15 cellular contexts compared by ENCODE assay signal in the genomic region with DNA sequence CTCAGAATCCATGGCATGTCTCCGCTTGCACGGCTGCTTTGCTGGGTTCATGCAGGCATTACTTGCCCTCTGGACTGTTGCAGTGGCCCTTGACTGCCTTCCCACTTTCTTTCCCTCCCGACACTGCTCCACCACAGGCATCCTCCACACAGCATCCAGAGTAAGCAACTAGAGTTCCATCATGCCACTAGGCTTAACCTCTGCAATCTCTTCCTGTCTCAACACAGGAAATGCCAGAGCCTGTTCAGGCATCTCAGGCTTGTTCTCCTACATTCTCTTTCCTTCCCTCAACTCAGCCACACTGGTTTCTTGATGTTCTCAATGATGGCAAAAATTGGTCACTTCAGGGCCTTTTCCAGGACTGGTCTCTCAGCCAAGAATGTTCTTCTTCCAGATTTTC.
DNase-seq lines count a peak whose midpoint lies in the region; ATAC-seq, FAIRE-seq and TF ChIP-seq lines count a peak whose summit lies in the region.
"Had no signal": no experiment of that assay in that cellular context is flagged by ENCODE, and none has a peak within 500 bp of the region (broad histone marks: within the 10 kb centered on the region; RNA-seq: fewer than 3 reads in every experiment).

No MANE protein-coding gene starts in this region.

- intact Hi-C loops in endothelial cell of umbilical vein (cut with micrococcal nuclease) (loop anchor here (2.0 kb wide), 1 partner anchor 173 kb away; no protein-coding TSS in a partner anchor), testis (cut with DNase I; ENCODE audit: low total_unique reads) (no loop called here)

- no peaks in the 10 kb centered on the region for H4K20me1 ChIP-seq in DND-41 (ENCODE audit: insufficient read depth, low read length)
- no peaks in the 10 kb centered on the region for H4K20me1 ChIP-seq in endothelial cell of umbilical vein (replicated peaks; ENCODE audit: control insufficient read depth, extremely low read depth, insufficient read depth, low read length)
- H4K20me1 ChIP-seq: BLaER1 had no signal

- WGBS in mesodermal cell (ENCODE audit: insufficient coverage in 2 of 2), 2 experiments: 96 to 97% methylated on average over 3 of the region's 3 CpGs
- 78 to 86% methylated on average over 3 of the region's 3 CpGs for WGBS in testis, 2 donors

- TF ChIP-seq POLR2A in endothelial cell of umbilical vein (IDR thresholded peaks at IDR 0.05; ENCODE audit: low read depth, low read length): no peak
- no peak for TF ChIP-seq POLR2A in testis (IDR thresholded peaks at IDR 0.05)

- dilution Hi-C loops in endothelial cell of umbilical vein (cut with MboI; ENCODE audit: extremely low pct_ligation_motif_present, low sequenced_read_pairs): no loop called here

- H3K79me2 ChIP-seq in DND-41 (ENCODE audit: insufficient read depth, low read length) (no peaks in the 10 kb centered on the region), endothelial cell of umbilical vein (ENCODE audit: control insufficient read depth, insufficient read depth, low read length) (no peaks in the 10 kb centered on the region)

- no peak for TF ChIP-seq CTCF in DND-41 (IDR thresholded peaks at IDR 0.05; ENCODE audit: borderline replicate concordance, extremely low read depth, low read length, poor library complexity, severe bottlenecking)
- no peak for TF ChIP-seq CTCF in endothelial cell of umbilical vein (IDR thresholded peaks at IDR 0.05; ENCODE audit: extremely low read depth in 1 of 2, insufficient read depth in 1 of 2, low read depth in 1 of 2, low read length in 2 of 2)
- TF ChIP-seq CTCF in testis (IDR thresholded peaks at IDR 0.05): no peak
- no peak for TF ChIP-seq CTCF in GM10248 (IDR thresholded peaks at IDR 0.05; ENCODE audit: control extremely low read depth, extremely low read depth, low read depth, missing control alignments)

- no peak overlapping the region for H3K4me3 ChIP-seq in DND-41 (ENCODE audit: low read depth in 1 of 2, low read length in 2 of 2)
- H3K4me3 ChIP-seq in endothelial cell of umbilical vein (replicated peaks in 1 of 3; ENCODE audit: insufficient read depth in 1 of 3, low read depth in 1 of 3, low read length in 3 of 3): no peak overlapping the region
- H3K4me3 ChIP-seq in mesodermal cell (ENCODE audit: extremely low read depth, insufficient read depth, low read length, poor library complexity, severe bottlenecking): no peak overlapping the region
- H3K4me3 ChIP-seq in testis: no peak overlapping the region
- H3K4me3 ChIP-seq: BLaER1 had no signal

- FAIRE-seq in endothelial cell of umbilical vein (lab: Jason Lieb, UNC): peak; percentile 76
- FAIRE-seq: H54 had no signal

- H2AFZ ChIP-seq in DND-41 (ENCODE audit: low read depth, low read length) (peak overlapping the region; percentile 50), endothelial cell of umbilical vein (ENCODE audit: low read depth, low read length) (peak overlapping the region; percentile 34)

- no peaks in the 10 kb centered on the region for H3K9me3 ChIP-seq in DND-41 (ENCODE audit: insufficient read depth, low read length, severe bottlenecking)
- no peaks in the 10 kb centered on the region for H3K9me3 ChIP-seq in endothelial cell of umbilical vein (replicated peaks; ENCODE audit: control insufficient read depth, insufficient read depth, low read length)
- H3K9me3 ChIP-seq in mesodermal cell (ENCODE audit: control insufficient read depth, low read length): no peaks in the 10 kb centered on the region
- H3K9me3 ChIP-seq in testis: no peaks in the 10 kb centered on the region
- H3K9me3 ChIP-seq: BLaER1 had no signal

- H3K9ac ChIP-seq in DND-41 (ENCODE audit: low read depth, low read length): no peak overlapping the region
- no peak overlapping the region for H3K9ac ChIP-seq in endothelial cell of umbilical vein (replicated peaks; ENCODE audit: extremely low read depth, insufficient read depth, low read length)
- H3K9ac ChIP-seq: BLaER1, KMS-11 had no signal

- no TSS peak for BruUV-seq in endothelial cell of umbilical vein (replicated peaks; lab: Mats Ljungman, UMichigan)

- CTCF ChIA-PET in endothelial cell of umbilical vein (lab: Charles Lee): no interaction called here
- CTCF ChIA-PET in GM10248 (lab: Yijun Ruan, JAX): no interaction called here

- no peaks in the 10 kb centered on the region for H3K9me1 ChIP-seq in endothelial cell of umbilical vein (replicated peaks; ENCODE audit: control insufficient read depth, extremely low read depth, insufficient read depth, low read length)

- ATAC-seq in DND-41 (ENCODE audit: insufficient read depth, low read depth) (peak; percentile 73), HG02759 (IDR thresholded peaks at IDR 0.05; ENCODE audit: unreplicated experiment) (no peak)

- H3K4me2 ChIP-seq in DND-41 (ENCODE audit: insufficient read depth, low read length): no peak overlapping the region
- peak overlapping the region; percentile 45 for H3K4me2 ChIP-seq in endothelial cell of umbilical vein (ENCODE audit: insufficient read depth, low read length)
- H3K4me2 ChIP-seq: BLaER1, KMS-11 had no signal

- POLR2A ChIA-PET in endothelial cell of umbilical vein (lab: Charles Lee): no interaction called here
- POLR2A ChIA-PET in GM10248 (lab: Yijun Ruan, JAX): no interaction called here

- H3K36me3 ChIP-seq in DND-41 (ENCODE audit: insufficient read depth, low read length) (no peaks in the 10 kb centered on the region), endothelial cell of umbilical vein (ENCODE audit: control insufficient read depth in 2 of 2, extremely low read depth in 1 of 2, insufficient read depth in 2 of 2, low read length in 2 of 2) (no peaks in the 10 kb centered on the region), mesodermal cell (ENCODE audit: control insufficient read depth, insufficient read depth, low read length) (no peaks in the 10 kb centered on the region), testis (ENCODE audit: low read depth, missing control alignments) (no peaks in the 10 kb centered on the region)
- H3K36me3 ChIP-seq: BLaER1 had no signal

- peaks cover 16% of the 10 kb centered on the region for H3K4me1 ChIP-seq in DND-41 (ENCODE audit: insufficient read depth, low read length)
- H3K4me1 ChIP-seq in endothelial cell of umbilical vein (ENCODE audit: control insufficient read depth, extremely low read depth, insufficient read depth, low read length): peaks cover 46% of the 10 kb centered on the region
- H3K4me1 ChIP-seq in mesodermal cell (ENCODE audit: control insufficient read depth, insufficient read depth, low read length, poor library complexity, severe bottlenecking): peaks cover 40% of the 10 kb centered on the region
- H3K4me1 ChIP-seq in testis: no peaks in the 10 kb centered on the region
- H3K4me1 ChIP-seq: BLaER1 had no signal

- no peak overlapping the region for H3K27ac ChIP-seq in DND-41 (ENCODE audit: low read length)
- H3K27ac ChIP-seq in endothelial cell of umbilical vein (ENCODE audit: insufficient read depth, low read depth, low read length): peak overlapping the region; percentile 33
- peak overlapping the region; percentile 61 for H3K27ac ChIP-seq in mesodermal cell (ENCODE audit: low read depth, low read length, severe bottlenecking)
- peak overlapping the region in 1 of 2 donors; percentile 7 for H3K27ac ChIP-seq in testis
- H3K27ac ChIP-seq: BLaER1, KMS-11 had no signal

- DNase-seq in DND-41 (no peak), NCI-H226 (peak; percentile 17), endothelial cell of umbilical vein (ENCODE audit: low read depth, low spot score) (peak; percentile 40), testis (no peak), GM10248 (ENCODE audit: extremely low spot score) (no peak), SKM-1 treated with dmso at 0.1 percent for 144 hours (lab: John Stamatoyannopoulos, UW; ENCODE audit: unreplicated experiment) (no peak)
- DNase-seq: activated CD4-positive, CD25-positive, alpha-beta regulatory T cell treated with anti-CD3 and anti-CD28 coated beads, Interleukin-2, amount 50 U/mL, for 72 hours; DMS153; NCI-H1417 treated with DMSO at 0.1 percent for 48 hours; NCI-H446 treated with DMSO at 0.1 percent for 48 hours had no signal

- no peaks in the 10 kb centered on the region for H3K27me3 ChIP-seq in DND-41 (ENCODE audit: insufficient read depth, low read length, poor library complexity)
- no peaks in the 10 kb centered on the region for H3K27me3 ChIP-seq in endothelial cell of umbilical vein (ENCODE audit: control insufficient read depth in 2 of 2, insufficient read depth in 2 of 2, low read length in 2 of 2)
- H3K27me3 ChIP-seq in testis: no peaks in the 10 kb centered on the region
- H3K27me3 ChIP-seq: BLaER1 had no signal

TF ChIP-seq in endothelial cell of umbilical vein, 7 proteins besides CTCF, POLR2A, EP300 and RAD21:
- TF ChIP-seq POLR2AphosphoS5 (IDR thresholded peaks at IDR 0.05; ENCODE audit: insufficient read depth, low read depth, low read length) (peak; percentile 58), EZH2 (IDR thresholded peaks at IDR 0.05; ENCODE audit: borderline replicate concordance, low read depth, low read length, severe bottlenecking) (no peak), GATA2 (IDR thresholded peaks at IDR 0.05; ENCODE audit: insufficient read depth, insufficient read length, low read depth, low read length) (peak; percentile 44)
TF ChIP-seq in endothelial cell of umbilical vein: peak in this region for 2.

Comparison
In these comparisons a context has a peak if more than half of its experiments do, and no peak if none do; other contexts are left out.
1. DNase-seq: peak in NCI-H226 (single experiment) and endothelial cell of umbilical vein (single experiment); none in DND-41 (single experiment), testis (single experiment), GM10248 (single experiment) and SKM-1 treated with dmso at 0.1 percent for 144 hours (single experiment).